Comparison of ENCODE assay signal across 20 cellular contexts in the genomic region with DNA sequence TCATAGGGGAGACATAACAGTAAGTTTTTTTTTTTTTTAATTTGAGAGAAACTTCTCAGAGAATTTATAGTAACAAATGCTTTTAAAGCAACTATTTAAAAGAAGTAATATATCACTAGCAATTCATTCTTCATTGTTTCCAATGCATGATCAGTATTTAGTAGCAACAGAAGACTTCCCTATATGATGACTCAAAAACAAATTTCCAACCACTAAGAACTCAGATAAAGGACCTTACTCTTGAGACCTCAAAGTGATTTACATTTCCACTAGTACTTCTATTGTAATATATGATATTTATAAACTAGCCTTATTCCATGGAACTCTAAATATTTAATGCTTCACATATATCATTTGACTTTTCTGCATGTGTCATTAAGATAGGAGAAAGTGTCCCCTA.
"Had no signal": no experiment of that assay in that cellular context is flagged by ENCODE, and none has a peak within 500 bp of the region (broad histone marks: within the 10 kb centered on the region; RNA-seq: fewer than 3 reads in every experiment).

No MANE protein-coding gene starts in this region.

- H3K4me3 Mint-ChIP-seq: IgD-negative memory B cell had no signal

- ATAC-seq: K562, Panc1, PC-3 had no signal

- H3K27me3 Mint-ChIP-seq: IgD-negative memory B cell had no signal

- H3K27ac Mint-ChIP-seq: IgD-negative memory B cell had no signal

- DNase-seq: Kasumi-1, MM.1S, NCI-H1092 treated with DMSO at 0.1 percent for 48 hours, NCI-H1436, NCI-H187, NCI-H2029, NCI-H2081 treated with DMSO at 0.1 percent for 48 hours, NCI-H2171, NCI-H226, NCI-H446, NCI-H510A, NCI-H524 treated with DMSO at 0.1 percent for 48 hours, NCI-H69, NCI-H774, PC-3, SHP77, SK-N-SH had no signal
